In the genomic region with DNA sequence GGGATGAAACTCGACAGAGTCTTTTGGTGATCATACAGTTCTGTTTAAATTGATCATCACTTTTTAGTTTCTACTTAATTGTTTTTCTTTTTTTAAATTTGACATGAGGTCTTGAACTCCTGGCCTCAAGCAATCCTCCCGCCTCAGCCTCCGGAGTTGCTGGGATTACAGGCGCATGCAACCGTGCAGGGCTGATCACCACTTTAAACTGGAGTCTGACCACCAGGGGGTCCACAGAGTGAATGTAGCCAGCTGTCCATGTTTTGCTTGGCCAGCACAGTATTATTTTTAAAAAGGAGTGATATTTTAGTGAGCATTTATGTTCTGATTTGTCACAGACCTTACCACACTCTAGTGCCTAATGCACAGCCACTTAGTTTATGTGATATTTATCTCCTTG, we compare ENCODE assay signal across 22 cellular contexts. TPM values are rescaled to one million over a fixed set of nuclear protein-coding genes. Genes with fewer than 3 reads are reported as not detected.
DNase-seq lines count a peak whose midpoint lies in the region; ATAC-seq and TF ChIP-seq lines count a peak whose summit lies in the region.
"Had no signal": no experiment of that assay in that cellular context is flagged by ENCODE, and none has a peak within 500 bp of the region (broad histone marks: within the 10 kb centered on the region; RNA-seq: fewer than 3 reads in every experiment).

No MANE protein-coding gene starts in this region.

- no peaks in the 10 kb centered on the region for H3K27me3 Mint-ChIP-seq in type B pancreatic cell
- H3K27me3 Mint-ChIP-seq: activated CD4-positive, alpha-beta memory T cell treated with anti-CD3 and anti-CD28 coated beads, Interleukin-2, amount 10 ng/mL, durations not matched to agents 7 days and 5 days; activated naive CD8-positive, alpha-beta T cell treated with anti-CD3 and anti-CD28 coated beads for 36 hours; CD4-positive, CD25-positive, alpha-beta regulatory T cell; natural killer cell treated with Interleukin-12 subunit alpha and Interleukin-12 subunit beta and Interleukin-15 and Interleukin-18, amount 100 ng/mL, for 72 hours; stimulated activated naive CD8-positive, alpha-beta T cell treated with anti-CD3 and anti-CD28 coated beads, Interleukin-15, Interleukin-2, amounts not matched to agents 100 ng/mL and 50 ng/mL, for 24 hours had no signal

- H4K20me1 ChIP-seq in OCI-LY7 (ENCODE audit: insufficient read depth, low read length) = no peaks in the 10 kb centered on the region

- H3K36me3 ChIP-seq in left ventricle myocardium inferior = no peaks in the 10 kb centered on the region
- H3K36me3 ChIP-seq in OCI-LY7 (ENCODE audit: insufficient read depth, low read length) = peaks cover 45% of the 10 kb centered on the region
- H3K36me3 ChIP-seq: uterus had no signal

- CTCF ChIA-PET in OCI-LY7 (lab: Charles Lee; ENCODE audit: unreplicated experiment) = no interaction called here

- intact Hi-C loops in left ventricle myocardium inferior (cut with micrococcal nuclease) = loop anchor here (10.0 kb wide), 1 partner anchor 56 kb away; no protein-coding TSS in a partner anchor
- intact Hi-C loops in cardiac septum (cut with DNase I) = no loop called here
- intact Hi-C loops in OCI-LY7 (cut with micrococcal nuclease; ENCODE audit: unreplicated experiment) = no loop called here

- TF ChIP-seq CTCF in left ventricle myocardium inferior (IDR thresholded peaks at IDR 0.05; ENCODE audit: borderline replicate concordance) = no peak
- TF ChIP-seq CTCF in OCI-LY7 (conservative IDR thresholded peaks at IDR 0.05; ENCODE audit: low read length) = peak; percentile 39; the same call in 1 of the 2 replicates
- peak; percentile 3 for TF ChIP-seq CTCF in fibroblast of pulmonary artery (IDR thresholded peaks at IDR 0.05; ENCODE audit: low read length, missing control alignments)
- TF ChIP-seq CTCF in type B pancreatic cell (conservative IDR thresholded peaks at IDR 0.05) = peak; percentile 47

- H3K27ac ChIP-seq in left ventricle myocardium inferior (replicated peaks) (peak overlapping the region; percentile 74), OCI-LY7 (ENCODE audit: low read depth, low read length, poor library complexity, severe bottlenecking) (no peak overlapping the region)
- H3K27ac ChIP-seq: VCaP had no signal

- no peak overlapping the region for H3K4me3 Mint-ChIP-seq in type B pancreatic cell
- H3K4me3 Mint-ChIP-seq: activated CD4-positive, alpha-beta memory T cell treated with anti-CD3 and anti-CD28 coated beads, Interleukin-2, amount 10 ng/mL, durations not matched to agents 7 days and 5 days; activated naive CD8-positive, alpha-beta T cell treated with anti-CD3 and anti-CD28 coated beads for 36 hours; CD4-positive, CD25-positive, alpha-beta regulatory T cell; natural killer cell treated with Interleukin-12 subunit alpha and Interleukin-12 subunit beta and Interleukin-15 and Interleukin-18, amount 100 ng/mL, for 72 hours; stimulated activated naive CD8-positive, alpha-beta T cell treated with anti-CD3 and anti-CD28 coated beads, Interleukin-15, Interleukin-2, amounts not matched to agents 100 ng/mL and 50 ng/mL, for 24 hours had no signal

- H3K9me2 ChIP-seq in OCI-LY7 (ENCODE audit: insufficient read depth, low read length) = no peaks in the 10 kb centered on the region

- H3K9me3 Mint-ChIP-seq in type B pancreatic cell = no peaks in the 10 kb centered on the region
- H3K9me3 Mint-ChIP-seq: activated CD4-positive, alpha-beta memory T cell treated with anti-CD3 and anti-CD28 coated beads, Interleukin-2, amount 10 ng/mL, durations not matched to agents 7 days and 5 days; activated naive CD8-positive, alpha-beta T cell treated with anti-CD3 and anti-CD28 coated beads for 36 hours; CD4-positive, CD25-positive, alpha-beta regulatory T cell; natural killer cell treated with Interleukin-12 subunit alpha and Interleukin-12 subunit beta and Interleukin-15 and Interleukin-18, amount 100 ng/mL, for 72 hours; stimulated activated naive CD8-positive, alpha-beta T cell treated with anti-CD3 and anti-CD28 coated beads, Interleukin-15, Interleukin-2, amounts not matched to agents 100 ng/mL and 50 ng/mL, for 24 hours had no signal

- no peak overlapping the region for H3K4me3 ChIP-seq in left ventricle myocardium inferior
- no peak overlapping the region for H3K4me3 ChIP-seq in OCI-LY7 (ENCODE audit: low read depth, low read length, poor library complexity, severe bottlenecking)
- H3K4me3 ChIP-seq in fibroblast of pulmonary artery (replicated peaks; ENCODE audit: low read depth, low read length) = no peak overlapping the region
- H3K4me3 ChIP-seq: uterus had no signal

- peaks cover 18% of the 10 kb centered on the region for H3K4me1 Mint-ChIP-seq in type B pancreatic cell (ENCODE audit: unreplicated experiment)

- H3K4me1 ChIP-seq in left ventricle myocardium inferior (peaks cover 94% of the 10 kb centered on the region), OCI-LY7 (ENCODE audit: insufficient read depth, low read length, poor library complexity, severe bottlenecking) (peaks cover 9% of the 10 kb centered on the region)

- H3K79me2 ChIP-seq in OCI-LY7 (ENCODE audit: insufficient read depth, low read depth, low read length) = peaks cover 90% of the 10 kb centered on the region

- no peak for DNase-seq in left ventricle myocardium inferior
- no peak for DNase-seq in cardiac septum (ENCODE audit: low spot score)
- DNase-seq in OCI-LY7 (ENCODE audit: low spot score) = no peak
- DNase-seq in fibroblast of pulmonary artery (ENCODE audit: low read depth) = no peak
- no peak for DNase-seq in type B pancreatic cell (ENCODE audit: extremely low spot score, unreplicated experiment)
- DNase-seq in HK-2 (ENCODE audit: unreplicated experiment) = no peak
- DNase-seq: ACHN; activated CD4-positive, alpha-beta memory T cell treated with anti-CD3 and anti-CD28 coated beads, Interleukin-2, amount 10 ng/mL, durations not matched to agents 7 days and 5 days; activated naive CD8-positive, alpha-beta T cell treated with anti-CD3 and anti-CD28 coated beads for 36 hours; activated T-cell treated with anti-CD3 and anti-CD28 coated beads, Interleukin-2, amount 50 U/mL, for 48 hours; CD4-positive, CD25-positive, alpha-beta regulatory T cell; hippocampal formation; NCI-H1092; NK-92 treated with Interleukin-12 subunit alpha and Interleukin-12 subunit beta, amount 100 ng/mL, for 24 hours; T-helper 1 cell; uterus had no signal

- no peak overlapping the region for H3K27ac Mint-ChIP-seq in type B pancreatic cell
- H3K27ac Mint-ChIP-seq: activated CD4-positive, alpha-beta memory T cell treated with anti-CD3 and anti-CD28 coated beads, Interleukin-2, amount 10 ng/mL, durations not matched to agents 7 days and 5 days; activated naive CD8-positive, alpha-beta T cell treated with anti-CD3 and anti-CD28 coated beads for 36 hours; CD4-positive, CD25-positive, alpha-beta regulatory T cell; natural killer cell treated with Interleukin-12 subunit alpha and Interleukin-12 subunit beta and Interleukin-15 and Interleukin-18, amount 100 ng/mL, for 72 hours; stimulated activated naive CD8-positive, alpha-beta T cell treated with anti-CD3 and anti-CD28 coated beads, Interleukin-15, Interleukin-2, amounts not matched to agents 100 ng/mL and 50 ng/mL, for 24 hours had no signal

- H3K27me3 ChIP-seq in left ventricle myocardium inferior (ENCODE audit: low read depth) = no peaks in the 10 kb centered on the region
- H3K27me3 ChIP-seq: uterus had no signal

- POLR2A ChIA-PET in OCI-LY7 (lab: Charles Lee) = interaction anchor here (0.7 to 5.4 kb wide), 2 partner anchors 9 to 68 kb away, joined by 4 to 36 read pairs; partner anchors contain the start of gene DAAM1

- BruUV-seq in OCI-LY7 (replicated peaks; lab: Mats Ljungman, UMichigan) = no TSS peak

- H3K36me3 Mint-ChIP-seq in type B pancreatic cell = peaks cover 17% of the 10 kb centered on the region
- H3K36me3 Mint-ChIP-seq: CD4-positive, CD25-positive, alpha-beta regulatory T cell; natural killer cell treated with Interleukin-12 subunit alpha and Interleukin-12 subunit beta and Interleukin-15 and Interleukin-18, amount 100 ng/mL, for 72 hours had no signal

- H3K4me2 ChIP-seq in OCI-LY7 (ENCODE audit: low read length) = no peak overlapping the region

- H3K9me3 ChIP-seq in left ventricle myocardium inferior (replicated peaks) (no peaks in the 10 kb centered on the region), OCI-LY7 (ENCODE audit: low read length) (0 out of 2 replicates have a peak, but pooled peaks cover 3% of the 10 kb centered on the region)
- H3K9me3 ChIP-seq: uterus had no signal

- ATAC-seq in activated CD4-positive, CD25-positive, alpha-beta regulatory T cell treated with anti-CD3 and anti-CD28 coated beads, Interleukin-2, amount 50 U/mL, for 24 hours = no peak
- ATAC-seq in GM21737 (IDR thresholded peaks at IDR 0.05; ENCODE audit: unreplicated experiment) = no peak
- ATAC-seq: natural killer cell treated with Interleukin-12 subunit alpha and Interleukin-12 subunit beta and Interleukin-15 and Interleukin-18, amount 100 ng/mL, for 72 hours; Right ventricle myocardium inferior had no signal

- H2AFZ ChIP-seq in OCI-LY7 (ENCODE audit: low read length) = no peak overlapping the region

RNA-seq across cellular contexts. Expression of gene DAAM1, which starts 10.7 kb away (rescaled TPM):
- total RNA-seq in left ventricle myocardium inferior = 84.8 TPM
- 83.8 TPM for total RNA-seq in cardiac septum
- 28.7 and 30.1 TPM in 2 replicates for total RNA-seq in OCI-LY7 (2014; rRNA removed; shearing (Covaris generic))
- total RNA-seq in OCI-LY7 (2022) = 69.4 and 72.8 TPM in 2 replicates
- total RNA-seq in type B pancreatic cell (ENCODE audit: low replicate concordance) = 64.3 and 70.6 TPM in 2 replicates
